Comparison of ENCODE assay signal across 16 cellular contexts in the genomic region with DNA sequence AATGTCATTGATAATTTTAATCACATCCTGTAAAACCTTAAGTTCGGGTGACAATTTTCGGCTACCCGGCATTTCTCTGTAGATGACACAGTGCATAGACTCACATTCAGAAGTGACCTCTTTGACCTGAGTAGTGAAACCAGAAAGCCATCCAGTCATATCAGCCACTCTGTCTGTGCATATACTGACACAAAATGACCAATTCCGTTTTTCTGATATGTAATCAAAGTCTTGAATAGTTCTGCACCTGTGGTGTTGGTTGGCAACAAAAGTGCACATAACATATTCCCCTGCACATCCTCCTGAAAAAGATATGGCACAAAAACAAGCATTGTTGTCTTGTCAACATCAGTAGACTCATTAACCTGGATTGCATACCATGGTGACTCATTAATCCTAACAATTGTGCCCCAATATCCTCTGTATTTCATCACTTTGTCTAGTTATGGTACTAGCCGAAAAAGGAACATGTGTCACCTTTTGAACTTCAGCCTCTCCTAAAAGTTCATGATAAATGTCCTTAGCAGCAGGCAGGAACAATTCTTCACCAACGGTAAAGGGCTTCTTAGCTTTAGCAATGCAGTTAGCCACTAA. TPM values are rescaled to one million over a fixed set of nuclear protein-coding genes. Genes with fewer than 3 reads are reported as not detected.
DNase-seq lines count a peak whose midpoint lies in the region; ATAC-seq and TF ChIP-seq lines count a peak whose summit lies in the region.
"Had no signal": no experiment of that assay in that cellular context is flagged by ENCODE, and none has a peak within 500 bp of the region (broad histone marks: within the 10 kb centered on the region; RNA-seq: fewer than 3 reads in every experiment).

No MANE protein-coding gene starts in this region.

- intact Hi-C loops in activated naive CD4-positive, alpha-beta T cell treated with anti-CD3 and anti-CD28 coated beads for 36 hours (cut with micrococcal nuclease), result loop anchor here (10.0 kb wide), 1 partner anchor 1536 kb away; a partner anchor contains a TSS

- peak; percentile 77 for DNase-seq in GM06990 (ENCODE audit: extremely low read depth, insufficient read length)
- peak; percentile 60 for DNase-seq in M059J (ENCODE audit: low read depth)
- DNase-seq in activated naive CD4-positive, alpha-beta T cell treated with anti-CD3 and anti-CD28 coated beads for 36 hours, result no peak
- no peak for DNase-seq in DMS 273 treated with DMSO at 0.1 percent for 48 hours (lab: John Stamatoyannopoulos, UW)
- no peak for DNase-seq in WTC11 (ENCODE audit: low spot score)
- DNase-seq in stimulated activated naive CD4-positive, alpha-beta T cell (lab: John Stamatoyannopoulos, UW), result no peak
- DNase-seq: activated CD8-positive, alpha-beta T cell treated with anti-CD3 and anti-CD28 coated beads, Interleukin-2, amount 10 ng/mL, durations not matched to agents 7 days and 5 days; AML-193; GF-D8; H7; left ventricle myocardium superior; NCI-H1930; stimulated activated naive CD8-positive, alpha-beta T cell treated with anti-CD3 and anti-CD28 coated beads, Interleukin-15, amount 100 ng/mL, for 72 hours had no signal

- H3K36me3 ChIP-seq in GM06990 (ENCODE audit: control insufficient read depth, insufficient read depth, low read length), result no peaks in the 10 kb centered on the region

- H3K27me3 Mint-ChIP-seq in activated naive CD4-positive, alpha-beta T cell treated with anti-CD3 and anti-CD28 coated beads for 36 hours (ENCODE audit: low read depth), result no peaks in the 10 kb centered on the region
- peaks cover 39% of the 10 kb centered on the region for H3K27me3 Mint-ChIP-seq in WTC11 (ENCODE audit: low read depth)
- H3K27me3 Mint-ChIP-seq: stimulated activated naive CD8-positive, alpha-beta T cell treated with anti-CD3 and anti-CD28 coated beads, Interleukin-15, amount 100 ng/mL, for 72 hours had no signal

- H3K4me1 Mint-ChIP-seq in activated naive CD4-positive, alpha-beta T cell treated with anti-CD3 and anti-CD28 coated beads for 36 hours (ENCODE audit: low read depth), result peaks cover 5% of the 10 kb centered on the region
- 0 out of 2 replicates have a peak, but pooled peaks cover 5% of the 10 kb centered on the region for H3K4me1 Mint-ChIP-seq in WTC11

- no peak overlapping the region for H3K4me3 ChIP-seq in GM06990 (replicated peaks; ENCODE audit: low read depth, low read length)

- ATAC-seq in GM19035 (IDR thresholded peaks at IDR 0.05; ENCODE audit: unreplicated experiment), result peak; percentile 36
- ATAC-seq in HG02852 (IDR thresholded peaks at IDR 0.05; ENCODE audit: unreplicated experiment), result peak; percentile 28
- no peak for ATAC-seq in WTC11
- ATAC-seq: activated CD8-positive, alpha-beta T cell treated with anti-CD3 and anti-CD28 coated beads, Interleukin-2, amount 10 ng/mL, durations not matched to agents 7 days and 5 days; left ventricle myocardium superior; stimulated activated naive CD8-positive, alpha-beta T cell treated with anti-CD3 and anti-CD28 coated beads, Interleukin-15, amount 100 ng/mL, for 72 hours had no signal

- POLR2A ChIA-PET in WTC11 (lab: Charles Lee), result no interaction called here

- H3K4me3 Mint-ChIP-seq in activated naive CD4-positive, alpha-beta T cell treated with anti-CD3 and anti-CD28 coated beads for 36 hours, result no peak overlapping the region
- H3K4me3 Mint-ChIP-seq in WTC11, result no peak overlapping the region
- H3K4me3 Mint-ChIP-seq: activated CD8-positive, alpha-beta T cell treated with anti-CD3 and anti-CD28 coated beads, Interleukin-2, amount 10 ng/mL, durations not matched to agents 7 days and 5 days; stimulated activated naive CD8-positive, alpha-beta T cell treated with anti-CD3 and anti-CD28 coated beads, Interleukin-15, amount 100 ng/mL, for 72 hours; T-helper 1 cell treated with Interleukin-12 subunit alpha and Interleukin-12 subunit beta and Interleukin-4 antibody, amounts not matched to agents 30 μg/mL and 1 μg/mL, for 36 hours had no signal

- H3K27me3 ChIP-seq in GM06990 (replicated peaks; ENCODE audit: control insufficient read depth, insufficient read depth, low read length), result no peaks in the 10 kb centered on the region

- TF ChIP-seq CTCF in GM06990 (IDR thresholded peaks at IDR 0.05; ENCODE audit: insufficient read depth, low read length, poor library complexity, severe bottlenecking) (no peak), WTC11 (IDR thresholded peaks at IDR 0.05) (no peak)

- no peak overlapping the region for H3K27ac Mint-ChIP-seq in activated naive CD4-positive, alpha-beta T cell treated with anti-CD3 and anti-CD28 coated beads for 36 hours
- H3K27ac Mint-ChIP-seq in WTC11, result no peak overlapping the region
- H3K27ac Mint-ChIP-seq: activated CD8-positive, alpha-beta T cell treated with anti-CD3 and anti-CD28 coated beads, Interleukin-2, amount 10 ng/mL, durations not matched to agents 7 days and 5 days; stimulated activated naive CD8-positive, alpha-beta T cell treated with anti-CD3 and anti-CD28 coated beads, Interleukin-15, amount 100 ng/mL, for 72 hours; T-helper 1 cell treated with Interleukin-12 subunit alpha and Interleukin-12 subunit beta and Interleukin-4 antibody, amounts not matched to agents 30 μg/mL and 1 μg/mL, for 36 hours had no signal

- H3K9me3 Mint-ChIP-seq in activated naive CD4-positive, alpha-beta T cell treated with anti-CD3 and anti-CD28 coated beads for 36 hours, result no peaks in the 10 kb centered on the region
- H3K9me3 Mint-ChIP-seq in WTC11, result peaks cover 13% of the 10 kb centered on the region
- H3K9me3 Mint-ChIP-seq: stimulated activated naive CD8-positive, alpha-beta T cell treated with anti-CD3 and anti-CD28 coated beads, Interleukin-15, amount 100 ng/mL, for 72 hours; T-helper 1 cell treated with Interleukin-12 subunit alpha and Interleukin-12 subunit beta and Interleukin-4 antibody, amounts not matched to agents 30 μg/mL and 1 μg/mL, for 36 hours had no signal

- CTCF ChIA-PET in activated naive CD4-positive, alpha-beta T cell treated with anti-CD3 and anti-CD28 coated beads for 36 hours (lab: Charles Lee), result interaction anchor here (1.7 kb wide), 1 partner anchor 21 kb away, joined by 3 read pairs; no protein-coding TSS in a partner anchor
- CTCF ChIA-PET in WTC11 (lab: Charles Lee), result no interaction called here

- H3K36me3 Mint-ChIP-seq in activated naive CD4-positive, alpha-beta T cell treated with anti-CD3 and anti-CD28 coated beads for 36 hours (ENCODE audit: low read depth), result peaks cover 2% of the 10 kb centered on the region
- no peaks in the 10 kb centered on the region; the same call in 1 of the 2 replicates for H3K36me3 Mint-ChIP-seq in WTC11

TF ChIP-seq in WTC11, 78 proteins besides CTCF, POLR2A, EP300 and RAD21 (continues in another document):
- TF ChIP-seq, protein P1, sequence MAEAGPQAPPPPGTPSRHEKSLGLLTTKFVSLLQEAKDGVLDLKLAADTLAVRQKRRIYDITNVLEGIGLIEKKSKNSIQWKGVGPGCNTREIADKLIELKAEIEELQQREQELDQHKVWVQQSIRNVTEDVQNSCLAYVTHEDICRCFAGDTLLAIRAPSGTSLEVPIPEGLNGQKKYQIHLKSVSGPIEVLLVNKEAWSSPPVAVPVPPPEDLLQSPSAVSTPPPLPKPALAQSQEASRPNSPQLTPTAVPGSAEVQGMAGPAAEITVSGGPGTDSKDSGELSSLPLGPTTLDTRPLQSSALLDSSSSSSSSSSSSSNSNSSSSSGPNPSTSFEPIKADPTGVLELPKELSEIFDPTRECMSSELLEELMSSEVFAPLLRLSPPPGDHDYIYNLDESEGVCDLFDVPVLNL (CRISPR knock-in tag; IDR thresholded peaks at IDR 0.05; ENCODE audit: borderline replicate concordance, low read depth), result no peak
- TF ChIP-seq, protein P2, sequence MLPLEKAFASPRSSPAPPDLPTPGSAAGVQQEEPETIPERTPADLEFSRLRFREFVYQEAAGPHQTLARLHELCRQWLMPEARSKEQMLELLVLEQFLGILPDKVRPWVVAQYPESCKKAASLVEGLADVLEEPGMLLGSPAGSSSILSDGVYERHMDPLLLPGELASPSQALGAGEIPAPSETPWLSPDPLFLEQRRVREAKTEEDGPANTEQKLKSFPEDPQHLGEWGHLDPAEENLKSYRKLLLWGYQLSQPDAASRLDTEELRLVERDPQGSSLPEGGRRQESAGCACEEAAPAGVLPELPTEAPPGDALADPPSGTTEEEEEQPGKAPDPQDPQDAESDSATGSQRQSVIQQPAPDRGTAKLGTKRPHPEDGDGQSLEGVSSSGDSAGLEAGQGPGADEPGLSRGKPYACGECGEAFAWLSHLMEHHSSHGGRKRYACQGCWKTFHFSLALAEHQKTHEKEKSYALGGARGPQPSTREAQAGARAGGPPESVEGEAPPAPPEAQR (CRISPR knock-in tag; IDR thresholded peaks at IDR 0.05), result no peak
- TF ChIP-seq RORB (CRISPR knock-in tag; IDR thresholded peaks at IDR 0.05) (no peak), TCF7 (CRISPR knock-in tag; IDR thresholded peaks at IDR 0.05; ENCODE audit: low read depth) (no peak), KAT7 (CRISPR knock-in tag; IDR thresholded peaks at IDR 0.05; ENCODE audit: borderline replicate concordance) (no peak), CREM (CRISPR knock-in tag; IDR thresholded peaks at IDR 0.05) (no peak), ZNF263 (CRISPR knock-in tag; IDR thresholded peaks at IDR 0.05; ENCODE audit: low read depth) (no peak), TEAD4 (CRISPR knock-in tag; IDR thresholded peaks at IDR 0.05) (no peak), EMX1 (CRISPR knock-in tag; IDR thresholded peaks at IDR 0.05) (no peak)
- TF ChIP-seq, protein P3, sequence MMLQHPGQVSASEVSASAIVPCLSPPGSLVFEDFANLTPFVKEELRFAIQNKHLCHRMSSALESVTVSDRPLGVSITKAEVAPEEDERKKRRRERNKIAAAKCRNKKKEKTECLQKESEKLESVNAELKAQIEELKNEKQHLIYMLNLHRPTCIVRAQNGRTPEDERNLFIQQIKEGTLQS (CRISPR knock-in tag; conservative IDR thresholded peaks at IDR 0.05), result no peak
- TF ChIP-seq, protein P4, sequence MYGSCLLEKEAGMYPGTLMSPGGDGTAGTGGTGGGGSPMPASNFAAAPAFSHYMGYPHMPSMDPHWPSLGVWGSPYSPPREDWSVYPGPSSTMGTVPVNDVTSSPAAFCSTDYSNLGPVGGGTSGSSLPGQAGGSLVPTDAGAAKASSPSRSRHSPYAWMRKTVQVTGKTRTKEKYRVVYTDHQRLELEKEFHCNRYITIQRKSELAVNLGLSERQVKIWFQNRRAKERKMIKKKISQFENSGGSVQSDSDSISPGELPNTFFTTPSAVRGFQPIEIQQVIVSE (CRISPR knock-in tag; IDR thresholded peaks at IDR 0.05; ENCODE audit: borderline replicate concordance), result no peak

RNA-seq across cellular contexts. Expression of a gene that starts 4.7 kb away (rescaled TPM):
- 5.8 and 9.7 TPM in 2 replicates for total RNA-seq in M059J (2014; rRNA removed; shearing (Covaris generic))
- total RNA-seq in activated naive CD4-positive, alpha-beta T cell treated with anti-CD3 and anti-CD28 coated beads for 36 hours, result 10 to 100 TPM; 27.2 to 28.6 TPM
- 65.6 to 66.6 TPM (median 66.0 TPM) in 3 replicates for total RNA-seq in WTC11 (2021)

RNA-seq across cellular contexts. Expression of a gene that starts 22.9 kb away (rescaled TPM):
- total RNA-seq in M059J (2014; rRNA removed; shearing (Covaris generic)), result 0.74 and 2.2 TPM in 2 replicates
- 1 to 10 TPM; 1.7 to 2.0 TPM for total RNA-seq in activated naive CD4-positive, alpha-beta T cell treated with anti-CD3 and anti-CD28 coated beads for 36 hours
- 14.7 to 18.2 TPM (median 15.7 TPM) in 3 replicates for total RNA-seq in WTC11 (2021)

Comparison
In these comparisons a context has a peak if more than half of its experiments do, and no peak if none do; other contexts are left out.
1. DNase-seq: peak in GM06990 (single experiment) and M059J (single experiment); none in activated naive CD4-positive, alpha-beta T cell treated with anti-CD3 and anti-CD28 coated beads for 36 hours (single experiment), DMS 273 treated with DMSO at 0.1 percent for 48 hours (single experiment), WTC11 (single experiment) and stimulated activated naive CD4-positive, alpha-beta T cell (0 of 6).